Comparison of ENCODE assay signal across 8 cellular contexts in the genomic region with DNA sequence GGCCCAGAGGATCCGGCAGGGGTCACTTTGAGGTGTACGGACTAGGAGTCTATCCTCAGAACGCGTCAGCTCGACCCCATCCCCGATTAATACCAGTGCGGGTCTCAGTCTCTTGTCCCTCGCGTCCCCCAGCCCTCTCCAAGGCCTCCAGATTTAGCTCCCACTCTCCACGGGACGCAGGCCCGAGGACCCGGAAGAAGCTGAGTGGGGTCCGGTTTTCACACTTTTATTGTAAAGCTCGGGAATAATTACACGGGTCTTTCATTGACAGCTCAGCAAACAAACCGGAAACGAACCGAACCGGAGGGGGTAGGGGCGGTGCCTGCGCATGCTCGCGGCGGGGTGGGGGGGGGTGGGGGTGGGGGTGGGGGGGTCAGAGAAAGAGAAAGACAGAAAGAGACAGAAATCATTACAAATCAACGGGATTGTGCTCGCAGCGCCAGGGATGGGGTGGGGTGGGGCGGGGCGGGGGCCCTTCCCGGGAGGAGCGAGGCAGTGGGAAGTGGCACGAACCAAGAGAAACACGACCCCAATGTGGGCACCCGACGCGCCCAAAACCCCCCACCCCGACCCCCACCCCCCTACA.
DNase-seq lines count a peak whose midpoint lies in the region; ATAC-seq and TF ChIP-seq lines count a peak whose summit lies in the region.

No MANE protein-coding gene starts in this region.

- DNase-seq in WERI-Rb-1 (peak; percentile 41), medulla oblongata (ENCODE audit: extremely low spot score) (peak; percentile 76), NCI-H1436 (lab: John Stamatoyannopoulos, UW) (no peak)

- no peaks in the 10 kb centered on the region for H3K36me3 ChIP-seq in ACC112 (ENCODE audit: insufficient read depth, low read length)
- peaks cover 3% of the 10 kb centered on the region; the same call in 1 of the 2 replicates for H3K36me3 ChIP-seq in HUES6 (ENCODE audit: control insufficient read depth, insufficient read depth, low read length)
- H3K36me3 ChIP-seq in WERI-Rb-1 = peaks cover 3% of the 10 kb centered on the region; the same call in 1 of the 2 replicates
- peaks cover 0 to 6% of the 10 kb centered on the region in 2 donors for H3K36me3 ChIP-seq in duodenal mucosa (ENCODE audit: control insufficient read depth in 1 of 2, insufficient read depth in 2 of 2, low read length in 2 of 2)

- peaks cover 9% of the 10 kb centered on the region for H3K4me1 ChIP-seq in ACC112 (ENCODE audit: control insufficient read depth, insufficient read depth, low read length, unreplicated experiment)
- H3K4me1 ChIP-seq in HUES6 (ENCODE audit: control insufficient read depth, insufficient read depth, low read length) = peaks cover 51% of the 10 kb centered on the region
- peaks cover 27 to 37% of the 10 kb centered on the region in 2 donors for H3K4me1 ChIP-seq in duodenal mucosa (ENCODE audit: control insufficient read depth in 1 of 2, insufficient read depth in 2 of 2, low read length in 2 of 2)

- ATAC-seq in GM18511 (IDR thresholded peaks at IDR 0.05; ENCODE audit: unreplicated experiment) = peak; percentile 26

- H3K4me3 Mint-ChIP-seq in stimulated activated naive CD8-positive, alpha-beta T cell treated with anti-CD3 and anti-CD28 coated beads, Interleukin-15, Interleukin-2, amounts not matched to agents 100 ng/mL and 50 ng/mL, for 24 hours = peak overlapping the region; percentile 83

- no peaks in the 10 kb centered on the region for H3K9me3 Mint-ChIP-seq in stimulated activated naive CD8-positive, alpha-beta T cell treated with anti-CD3 and anti-CD28 coated beads, Interleukin-15, Interleukin-2, amounts not matched to agents 100 ng/mL and 50 ng/mL, for 24 hours

- H3K27me3 Mint-ChIP-seq in stimulated activated naive CD8-positive, alpha-beta T cell treated with anti-CD3 and anti-CD28 coated beads, Interleukin-15, Interleukin-2, amounts not matched to agents 100 ng/mL and 50 ng/mL, for 24 hours = no peaks in the 10 kb centered on the region

- H3K9ac ChIP-seq in HUES6 (ENCODE audit: low read length) (peak overlapping the region; percentile 89), duodenal mucosa (ENCODE audit: low read depth in 1 of 2, low read length in 2 of 2) (peak overlapping the region; percentile 81 to 97)

- H3K36me3 Mint-ChIP-seq in stimulated activated naive CD8-positive, alpha-beta T cell treated with anti-CD3 and anti-CD28 coated beads, Interleukin-15, Interleukin-2, amounts not matched to agents 100 ng/mL and 50 ng/mL, for 24 hours (ENCODE audit: low read depth) = no peaks in the 10 kb centered on the region

- peak overlapping the region; percentile 70 for H3K27ac Mint-ChIP-seq in stimulated activated naive CD8-positive, alpha-beta T cell treated with anti-CD3 and anti-CD28 coated beads, Interleukin-15, Interleukin-2, amounts not matched to agents 100 ng/mL and 50 ng/mL, for 24 hours

- H3K4me3 ChIP-seq in ACC112 (ENCODE audit: low read depth, low read length) (peak overlapping the region; percentile 94), HUES6 (ENCODE audit: low read depth, low read length) (peak overlapping the region; percentile 71), WERI-Rb-1 (ENCODE audit: low read depth, low read length) (peak overlapping the region; percentile 98), duodenal mucosa (ENCODE audit: low read depth in 1 of 2, low read length in 2 of 2) (peak overlapping the region; percentile 86 to 87)

- TF ChIP-seq CTCF in WERI-Rb-1 (IDR thresholded peaks at IDR 0.05; ENCODE audit: low read depth, low read length) = no peak

- no peaks in the 10 kb centered on the region for H3K79me2 ChIP-seq in ACC112 (ENCODE audit: control insufficient read depth, insufficient read depth, low read length, unreplicated experiment)

- peaks cover 20% of the 10 kb centered on the region for H3K4me1 Mint-ChIP-seq in stimulated activated naive CD8-positive, alpha-beta T cell treated with anti-CD3 and anti-CD28 coated beads, Interleukin-15, Interleukin-2, amounts not matched to agents 100 ng/mL and 50 ng/mL, for 24 hours (ENCODE audit: low read depth)

- peak overlapping the region; percentile 77 for H2AFZ ChIP-seq in ACC112 (ENCODE audit: low read length, unreplicated experiment)

- no peaks in the 10 kb centered on the region for H3K9me3 ChIP-seq in HUES6 (ENCODE audit: control insufficient read depth, insufficient read depth, low read depth, low read length)
- H3K9me3 ChIP-seq in WERI-Rb-1 (ENCODE audit: severe bottlenecking) = no peaks in the 10 kb centered on the region
- no peaks in the 10 kb centered on the region for H3K9me3 ChIP-seq in duodenal mucosa (ENCODE audit: control insufficient read depth in 1 of 2, low read length in 2 of 2)

- H3K27ac ChIP-seq in ACC112 (ENCODE audit: low read depth, low read length) (peak overlapping the region; percentile 76), HUES6 (ENCODE audit: low read depth, low read length) (peak overlapping the region; percentile 93), WERI-Rb-1 (peak overlapping the region; percentile 94), duodenal mucosa (ENCODE audit: low read depth, low read length) (peak overlapping the region; percentile 97)

- H3K27me3 ChIP-seq in ACC112 (ENCODE audit: insufficient read depth, low read length) (no peaks in the 10 kb centered on the region), HUES6 (ENCODE audit: control insufficient read depth, insufficient read depth, low read length) (no peaks in the 10 kb centered on the region), WERI-Rb-1 (ENCODE audit: insufficient read depth, low read depth, severe bottlenecking) (no peaks in the 10 kb centered on the region), duodenal mucosa (ENCODE audit: control insufficient read depth in 1 of 2, insufficient read depth in 2 of 2, low read length in 2 of 2) (no peaks in the 10 kb centered on the region)
